29 cellular contexts compared by ENCODE assay signal in the genomic region with DNA sequence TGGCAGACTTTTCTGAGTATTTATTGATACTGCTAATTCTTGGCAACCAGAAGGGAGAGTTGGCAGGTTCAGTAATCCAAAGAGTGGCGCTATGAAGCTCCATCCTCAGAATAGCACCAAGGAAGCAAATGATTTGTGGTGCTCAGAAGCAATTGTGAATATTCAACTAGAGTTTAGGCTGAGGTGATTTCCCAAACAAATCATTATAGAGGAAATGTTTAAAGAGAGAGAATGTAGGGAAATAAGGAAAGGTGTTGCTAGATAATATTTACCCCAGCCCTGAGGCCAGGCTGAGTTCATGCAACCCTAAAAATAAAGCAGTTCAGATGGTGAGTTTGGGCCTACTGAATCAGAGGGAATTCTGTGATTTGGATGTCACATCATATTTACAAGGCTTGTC.
"Had no signal": no experiment of that assay in that cellular context is flagged by ENCODE, and none has a peak within 500 bp of the region (broad histone marks: within the 10 kb centered on the region; RNA-seq: fewer than 3 reads in every experiment).

No MANE protein-coding gene starts in this region.

- H3K27ac ChIP-seq: adrenal gland, body of pancreas, brain microvascular endothelial cell, breast epithelium, WERI-Rb-1 had no signal

- DNase-seq: activated B cell treated with CpG ODN at 0.5 μM for 24 hours; activated CD4-positive, alpha-beta memory T cell treated with anti-CD3 and anti-CD28 coated beads for 36 hours; activated CD4-positive, alpha-beta T cell treated with anti-CD3 and anti-CD28 coated beads for 4 hours; activated CD4-positive, alpha-beta T cell treated with anti-CD3 and anti-CD28 coated beads, Interleukin-2, amount 10 ng/mL, durations not matched to agents 24 days and 14 days; activated CD4-positive, alpha-beta T cell treated with anti-CD3 and anti-CD28 coated beads, Interleukin-2, amount 50 U/mL, for 1 hour; activated CD4-positive, alpha-beta T cell treated with anti-CD3 and anti-CD28 coated beads, Interleukin-2, amount 50 U/mL, for 4 hours; activated CD4-positive, CD25-positive, alpha-beta regulatory T cell treated with anti-CD3 and anti-CD28 coated beads, Interleukin-2, amount 50 U/mL, for 72 hours; activated CD8-positive, alpha-beta memory T cell treated with anti-CD3 and anti-CD28 coated beads, Interleukin-2, amount 50 U/mL, for 4 hours; activated CD8-positive, alpha-beta T cell treated with anti-CD3 and anti-CD28 coated beads for 36 hours; activated effector memory CD4-positive, alpha-beta T cell treated with anti-CD3 and anti-CD28 coated beads, Interleukin-2, amount 50 U/mL, for 16 hours; activated gamma-delta T cell treated with Interleukin-2 at 50 U/mL for 16 hours; activated naive CD4-positive, alpha-beta T cell; activated naive CD4-positive, alpha-beta T cell treated with anti-CD3 and anti-CD28 coated beads for 36 hours; activated naive CD4-positive, alpha-beta T cell treated with anti-CD3 and anti-CD28 coated beads, Interleukin-2, amount 50 U/mL, for 16 hours; activated naive CD8-positive, alpha-beta T cell treated with anti-CD3 and anti-CD28 coated beads for 36 hours; activated T-cell treated with anti-CD3 and anti-CD28 coated beads for 4 hours; activated T-cell treated with anti-CD3 and anti-CD28 coated beads, Interleukin-2, amount 50 U/mL, for 1 hour; activated T-cell treated with anti-CD3 and anti-CD28 coated beads, Interleukin-2, amount 50 U/mL, for 4 hours; activated T-cell treated with anti-CD3 and anti-CD28 coated beads, Interleukin-2, amount 50 U/mL, for 72 hours; adrenal gland; amniotic stem cell; aorta; body of pancreas; brain microvascular endothelial cell; central memory CD4-positive, alpha-beta T cell; T-helper 2 cell; T-helper 9 cell; WERI-Rb-1 had no signal
